ENCODE assay signal across 1 cellular context in the genomic region with DNA sequence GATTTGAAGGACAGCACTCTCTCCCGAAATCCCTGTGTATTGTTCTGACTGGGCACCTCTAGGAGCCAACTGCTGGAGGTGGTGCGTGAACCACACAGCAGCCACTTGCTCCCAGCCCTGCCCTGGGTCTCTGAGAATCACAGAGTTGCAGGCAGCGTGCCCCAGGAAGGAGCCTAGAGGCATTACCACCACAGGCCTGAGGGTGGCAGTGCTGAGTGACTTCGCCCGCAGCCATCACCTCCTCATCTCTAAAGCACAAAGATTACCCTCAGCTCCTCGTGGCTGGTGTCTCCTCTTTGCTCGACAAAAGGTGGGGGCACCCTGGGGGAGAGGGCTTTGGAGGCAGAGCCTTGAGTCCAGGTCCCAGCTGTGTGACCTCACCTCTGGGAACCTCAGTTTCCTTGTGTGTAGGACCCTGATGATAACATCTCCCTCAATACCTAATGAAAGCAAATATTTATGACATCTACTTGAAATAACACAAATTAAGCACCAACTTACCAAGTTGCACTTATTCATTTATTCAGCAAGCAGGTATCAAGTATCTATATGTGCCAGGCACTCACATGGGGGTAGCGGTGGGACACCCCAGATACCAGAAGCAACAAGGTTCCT.
A peak's percentile ranks its signal among the peaks of the same experiment; 100 is the strongest.
TF ChIP-seq lines count a peak whose summit lies in the region.

No MANE protein-coding gene starts in this region.

TF ChIP-seq in H1, 55 proteins besides CTCF, POLR2A, EP300 and RAD21 (continued from another document):
- no peak for TF ChIP-seq EGR1 (IDR thresholded peaks at IDR 0.05; ENCODE audit: borderline replicate concordance, low read depth, low read length)
- TF ChIP-seq, protein P1, sequence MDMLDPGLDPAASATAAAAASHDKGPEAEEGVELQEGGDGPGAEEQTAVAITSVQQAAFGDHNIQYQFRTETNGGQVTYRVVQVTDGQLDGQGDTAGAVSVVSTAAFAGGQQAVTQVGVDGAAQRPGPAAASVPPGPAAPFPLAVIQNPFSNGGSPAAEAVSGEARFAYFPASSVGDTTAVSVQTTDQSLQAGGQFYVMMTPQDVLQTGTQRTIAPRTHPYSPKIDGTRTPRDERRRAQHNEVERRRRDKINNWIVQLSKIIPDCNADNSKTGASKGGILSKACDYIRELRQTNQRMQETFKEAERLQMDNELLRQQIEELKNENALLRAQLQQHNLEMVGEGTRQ (IDR thresholded peaks at IDR 0.05; ENCODE audit: low read length): peak; percentile 16; the same call in 1 of the 2 replicates
- no peak for TF ChIP-seq NRF1 (IDR thresholded peaks at IDR 0.05; ENCODE audit: low read depth, low read length)
- TF ChIP-seq JUN (IDR thresholded peaks at IDR 0.05; ENCODE audit: low read depth, low read length): no peak
- TF ChIP-seq, protein P2, sequence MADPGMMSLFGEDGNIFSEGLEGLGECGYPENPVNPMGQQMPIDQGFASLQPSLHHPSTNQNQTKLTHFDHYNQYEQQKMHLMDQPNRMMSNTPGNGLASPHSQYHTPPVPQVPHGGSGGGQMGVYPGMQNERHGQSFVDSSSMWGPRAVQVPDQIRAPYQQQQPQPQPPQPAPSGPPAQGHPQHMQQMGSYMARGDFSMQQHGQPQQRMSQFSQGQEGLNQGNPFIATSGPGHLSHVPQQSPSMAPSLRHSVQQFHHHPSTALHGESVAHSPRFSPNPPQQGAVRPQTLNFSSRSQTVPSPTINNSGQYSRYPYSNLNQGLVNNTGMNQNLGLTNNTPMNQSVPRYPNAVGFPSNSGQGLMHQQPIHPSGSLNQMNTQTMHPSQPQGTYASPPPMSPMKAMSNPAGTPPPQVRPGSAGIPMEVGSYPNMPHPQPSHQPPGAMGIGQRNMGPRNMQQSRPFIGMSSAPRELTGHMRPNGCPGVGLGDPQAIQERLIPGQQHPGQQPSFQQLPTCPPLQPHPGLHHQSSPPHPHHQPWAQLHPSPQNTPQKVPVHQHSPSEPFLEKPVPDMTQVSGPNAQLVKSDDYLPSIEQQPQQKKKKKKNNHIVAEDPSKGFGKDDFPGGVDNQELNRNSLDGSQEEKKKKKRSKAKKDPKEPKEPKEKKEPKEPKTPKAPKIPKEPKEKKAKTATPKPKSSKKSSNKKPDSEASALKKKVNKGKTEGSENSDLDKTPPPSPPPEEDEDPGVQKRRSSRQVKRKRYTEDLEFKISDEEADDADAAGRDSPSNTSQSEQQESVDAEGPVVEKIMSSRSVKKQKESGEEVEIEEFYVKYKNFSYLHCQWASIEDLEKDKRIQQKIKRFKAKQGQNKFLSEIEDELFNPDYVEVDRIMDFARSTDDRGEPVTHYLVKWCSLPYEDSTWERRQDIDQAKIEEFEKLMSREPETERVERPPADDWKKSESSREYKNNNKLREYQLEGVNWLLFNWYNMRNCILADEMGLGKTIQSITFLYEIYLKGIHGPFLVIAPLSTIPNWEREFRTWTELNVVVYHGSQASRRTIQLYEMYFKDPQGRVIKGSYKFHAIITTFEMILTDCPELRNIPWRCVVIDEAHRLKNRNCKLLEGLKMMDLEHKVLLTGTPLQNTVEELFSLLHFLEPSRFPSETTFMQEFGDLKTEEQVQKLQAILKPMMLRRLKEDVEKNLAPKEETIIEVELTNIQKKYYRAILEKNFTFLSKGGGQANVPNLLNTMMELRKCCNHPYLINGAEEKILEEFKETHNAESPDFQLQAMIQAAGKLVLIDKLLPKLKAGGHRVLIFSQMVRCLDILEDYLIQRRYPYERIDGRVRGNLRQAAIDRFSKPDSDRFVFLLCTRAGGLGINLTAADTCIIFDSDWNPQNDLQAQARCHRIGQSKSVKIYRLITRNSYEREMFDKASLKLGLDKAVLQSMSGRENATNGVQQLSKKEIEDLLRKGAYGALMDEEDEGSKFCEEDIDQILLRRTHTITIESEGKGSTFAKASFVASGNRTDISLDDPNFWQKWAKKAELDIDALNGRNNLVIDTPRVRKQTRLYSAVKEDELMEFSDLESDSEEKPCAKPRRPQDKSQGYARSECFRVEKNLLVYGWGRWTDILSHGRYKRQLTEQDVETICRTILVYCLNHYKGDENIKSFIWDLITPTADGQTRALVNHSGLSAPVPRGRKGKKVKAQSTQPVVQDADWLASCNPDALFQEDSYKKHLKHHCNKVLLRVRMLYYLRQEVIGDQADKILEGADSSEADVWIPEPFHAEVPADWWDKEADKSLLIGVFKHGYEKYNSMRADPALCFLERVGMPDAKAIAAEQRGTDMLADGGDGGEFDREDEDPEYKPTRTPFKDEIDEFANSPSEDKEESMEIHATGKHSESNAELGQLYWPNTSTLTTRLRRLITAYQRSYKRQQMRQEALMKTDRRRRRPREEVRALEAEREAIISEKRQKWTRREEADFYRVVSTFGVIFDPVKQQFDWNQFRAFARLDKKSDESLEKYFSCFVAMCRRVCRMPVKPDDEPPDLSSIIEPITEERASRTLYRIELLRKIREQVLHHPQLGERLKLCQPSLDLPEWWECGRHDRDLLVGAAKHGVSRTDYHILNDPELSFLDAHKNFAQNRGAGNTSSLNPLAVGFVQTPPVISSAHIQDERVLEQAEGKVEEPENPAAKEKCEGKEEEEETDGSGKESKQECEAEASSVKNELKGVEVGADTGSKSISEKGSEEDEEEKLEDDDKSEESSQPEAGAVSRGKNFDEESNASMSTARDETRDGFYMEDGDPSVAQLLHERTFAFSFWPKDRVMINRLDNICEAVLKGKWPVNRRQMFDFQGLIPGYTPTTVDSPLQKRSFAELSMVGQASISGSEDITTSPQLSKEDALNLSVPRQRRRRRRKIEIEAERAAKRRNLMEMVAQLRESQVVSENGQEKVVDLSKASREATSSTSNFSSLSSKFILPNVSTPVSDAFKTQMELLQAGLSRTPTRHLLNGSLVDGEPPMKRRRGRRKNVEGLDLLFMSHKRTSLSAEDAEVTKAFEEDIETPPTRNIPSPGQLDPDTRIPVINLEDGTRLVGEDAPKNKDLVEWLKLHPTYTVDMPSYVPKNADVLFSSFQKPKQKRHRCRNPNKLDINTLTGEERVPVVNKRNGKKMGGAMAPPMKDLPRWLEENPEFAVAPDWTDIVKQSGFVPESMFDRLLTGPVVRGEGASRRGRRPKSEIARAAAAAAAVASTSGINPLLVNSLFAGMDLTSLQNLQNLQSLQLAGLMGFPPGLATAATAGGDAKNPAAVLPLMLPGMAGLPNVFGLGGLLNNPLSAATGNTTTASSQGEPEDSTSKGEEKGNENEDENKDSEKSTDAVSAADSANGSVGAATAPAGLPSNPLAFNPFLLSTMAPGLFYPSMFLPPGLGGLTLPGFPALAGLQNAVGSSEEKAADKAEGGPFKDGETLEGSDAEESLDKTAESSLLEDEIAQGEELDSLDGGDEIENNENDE (IDR thresholded peaks at IDR 0.05; ENCODE audit: insufficient replicate concordance, low read length): no peak
- TF ChIP-seq KDM4A (IDR thresholded peaks at IDR 0.05; ENCODE audit: low read depth, low read length, severe bottlenecking): no peak
- TF ChIP-seq PHF8 (conservative IDR thresholded peaks at IDR 0.05; ENCODE audit: low read depth, low read length): no peak
- peak; percentile 77 for TF ChIP-seq YY1 (IDR thresholded peaks at IDR 0.05; ENCODE audit: low read depth, low read length)
- TF ChIP-seq GABPA (IDR thresholded peaks at IDR 0.05; ENCODE audit: borderline replicate concordance, insufficient read depth, low read length): peak; percentile 24; the same call in 1 of the 2 replicates
- TF ChIP-seq FOSL1 (IDR thresholded peaks at IDR 0.05; ENCODE audit: insufficient read depth, low read depth, low read length): no peak
- TF ChIP-seq SP1 (IDR thresholded peaks at IDR 0.05; ENCODE audit: low read depth, low read length): no peak
- TF ChIP-seq EZH2 (IDR thresholded peaks at IDR 0.05; ENCODE audit: low read depth, low read length, severe bottlenecking): no peak
- 0 out of 4 replicates have a peak, but pooled peaks of 1 of the 2 experiments have one; percentile 22 for TF ChIP-seq SIN3A (conservative IDR thresholded peaks at IDR 0.05 in 1 of 2, IDR thresholded peaks at IDR 0.05 in 1 of 2; ENCODE audit: low read depth in 1 of 2, low read length in 2 of 2)
- TF ChIP-seq CHD2 (IDR thresholded peaks at IDR 0.05; ENCODE audit: low read length): no peak
- TF ChIP-seq HDAC2 (IDR thresholded peaks at IDR 0.05; ENCODE audit: borderline replicate concordance in 1 of 2, low read depth in 2 of 2, low read length in 2 of 2): no peak
- TF ChIP-seq KDM1A (IDR thresholded peaks at IDR 0.05; ENCODE audit: borderline replicate concordance, low read length): no peak
- no peak for TF ChIP-seq ASH2L (IDR thresholded peaks at IDR 0.05; ENCODE audit: low read length)
- TF ChIP-seq, protein P3, sequence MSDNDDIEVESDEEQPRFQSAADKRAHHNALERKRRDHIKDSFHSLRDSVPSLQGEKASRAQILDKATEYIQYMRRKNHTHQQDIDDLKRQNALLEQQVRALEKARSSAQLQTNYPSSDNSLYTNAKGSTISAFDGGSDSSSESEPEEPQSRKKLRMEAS (IDR thresholded peaks at IDR 0.05): peak; percentile 80
- no peak for TF ChIP-seq BCL11A (IDR thresholded peaks at IDR 0.05; ENCODE audit: low read depth in 2 of 2, low read length in 2 of 2)
- no peak for TF ChIP-seq TBP (IDR thresholded peaks at IDR 0.05; ENCODE audit: low read depth, low read length)
- TF ChIP-seq RFX5 (IDR thresholded peaks at IDR 0.05; ENCODE audit: borderline replicate concordance, low read depth, low read length): peak; percentile 11; the same call in 1 of the 2 replicates
- TF ChIP-seq JUND (IDR thresholded peaks at IDR 0.05; ENCODE audit: low read length): 0 out of 2 replicates have a peak, but pooled peaks have one; percentile 20
